Comparison of ENCODE assay signal across 29 cellular contexts in the genomic region with DNA sequence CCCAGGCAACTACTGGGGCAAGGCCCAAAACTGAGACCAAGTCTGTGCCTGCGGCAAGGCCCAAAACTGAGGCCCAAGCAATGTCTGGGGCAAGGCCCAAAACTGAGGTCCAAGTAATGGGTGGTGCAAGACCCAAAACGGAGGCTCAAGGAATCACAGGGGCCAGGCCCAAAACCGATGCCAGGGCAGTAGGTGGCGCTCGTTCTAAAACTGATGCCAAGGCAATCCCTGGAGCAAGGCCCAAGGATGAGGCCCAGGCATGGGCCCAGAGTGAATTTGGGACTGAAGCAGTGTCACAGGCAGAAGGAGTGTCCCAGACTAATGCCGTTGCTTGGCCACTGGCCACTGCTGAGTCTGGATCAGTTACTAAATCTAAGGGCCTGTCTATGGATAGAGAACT. TPM values are rescaled to one million over a fixed set of nuclear protein-coding genes. Genes with fewer than 3 reads are reported as not detected.
A peak's percentile ranks its signal among the peaks of the same experiment; 100 is the strongest.
DNase-seq lines count a peak whose midpoint lies in the region; ATAC-seq and TF ChIP-seq lines count a peak whose summit lies in the region.
"Had no signal": no experiment of that assay in that cellular context is flagged by ENCODE, and none has a peak within 500 bp of the region (broad histone marks: within the 10 kb centered on the region; RNA-seq: fewer than 3 reads in every experiment).

No MANE protein-coding gene starts in this region.

- H3K36me3 ChIP-seq in A673 (ENCODE audit: insufficient read depth, low read length, poor library complexity, severe bottlenecking), result no peaks in the 10 kb centered on the region
- H3K36me3 ChIP-seq: BLaER1 treated with 17β-estradiol and CSF1 and Interleukin-3, amounts not matched to agents 10 nM and 100 nM; lower lobe of right lung; sigmoid colon; tibial artery had no signal

- POLR2A ChIA-PET in A673 (lab: Charles Lee; ENCODE audit: low non-redundant PET), result no interaction called here
- POLR2A ChIA-PET in WTC11 (lab: Charles Lee), result no interaction called here

- H3K4me3 ChIP-seq in A673 (ENCODE audit: low read depth, low read length, poor library complexity, severe bottlenecking) (no peak overlapping the region), GM12864 (ENCODE audit: low read depth, low read length) (no peak overlapping the region)
- H3K4me3 ChIP-seq: BLaER1 treated with 17β-estradiol and CSF1 and Interleukin-3, amounts not matched to agents 10 nM and 100 nM; heart right ventricle; lower lobe of right lung; sigmoid colon; SK-N-MC; tibial artery had no signal

- CTCF ChIA-PET in A673 (lab: Charles Lee) (no interaction called here), WTC11 (lab: Charles Lee) (no interaction called here)

- no peaks in the 10 kb centered on the region for H3K9me3 ChIP-seq in A673 (ENCODE audit: low read depth, low read length, poor library complexity, severe bottlenecking)
- H3K9me3 ChIP-seq: heart right ventricle, lower lobe of right lung, sigmoid colon, tibial artery had no signal

- H3K4me1 ChIP-seq in A673 (ENCODE audit: insufficient read depth, low read length, poor library complexity, severe bottlenecking), result no peaks in the 10 kb centered on the region
- H3K4me1 ChIP-seq: BLaER1 treated with 17β-estradiol and CSF1 and Interleukin-3, amounts not matched to agents 10 nM and 100 nM; lower lobe of right lung had no signal

- no peak overlapping the region for H3K4me3 Mint-ChIP-seq in WTC11
- H3K4me3 Mint-ChIP-seq: activated naive CD8-positive, alpha-beta T cell treated with anti-CD3 and anti-CD28 coated beads, Interleukin-2, amount 50 U/mL, for 24 hours; activated T-cell treated with anti-CD3 and anti-CD28 coated beads, Interleukin-2, amount 50 U/mL, for 72 hours; natural killer cell treated with Interleukin-12 subunit alpha and Interleukin-12 subunit beta and Interleukin-15 and Interleukin-18, amount 100 ng/mL, for 72 hours; T-helper 1 cell treated with Interleukin-12 subunit alpha and Interleukin-12 subunit beta and Interleukin-4 antibody, amounts not matched to agents 30 μg/mL and 1 μg/mL, for 36 hours had no signal

- intact Hi-C loops in A673 (cut with micrococcal nuclease; ENCODE audit: unreplicated experiment), result no loop called here

- H3K27me3 ChIP-seq in A673 (replicated peaks; ENCODE audit: insufficient read depth, low read depth, low read length, poor library complexity), result no peaks in the 10 kb centered on the region
- H3K27me3 ChIP-seq: tibial artery had no signal

- H3K36me3 Mint-ChIP-seq in WTC11, result 0 out of 2 replicates have a peak, but pooled peaks cover 5% of the 10 kb centered on the region
- H3K36me3 Mint-ChIP-seq: natural killer cell treated with Interleukin-12 subunit alpha and Interleukin-12 subunit beta and Interleukin-15 and Interleukin-18, amount 100 ng/mL, for 72 hours had no signal

- DNase-seq in A673 (ENCODE audit: low spot score) (peak; percentile 28), GM12864 (ENCODE audit: low read depth) (no peak), WTC11 (ENCODE audit: low spot score) (peak; percentile 55), iPS-NIHi7 (ENCODE audit: extremely low spot score) (peak; percentile 12), SHP77 (lab: John Stamatoyannopoulos, UW) (no peak)
- DNase-seq in activated CD8-positive, alpha-beta memory T cell treated with anti-CD3 and anti-CD28 coated beads, Interleukin-2, amount 50 U/mL, for 4 hours, result no peak
- DNase-seq: activated CD4-positive, alpha-beta T cell treated with anti-CD3 and anti-CD28 coated beads, Interleukin-2, amount 50 U/mL, for 48 hours; activated naive CD8-positive, alpha-beta T cell treated with anti-CD3 and anti-CD28 coated beads, Interleukin-2, amount 50 U/mL, for 24 hours; activated T-cell treated with anti-CD3 and anti-CD28 coated beads, Interleukin-2, amount 50 U/mL, for 72 hours; central memory CD4-positive, alpha-beta T cell; COR-L47; DMS79; GDM1; HCEC 1CT; heart right ventricle; lower lobe of right lung; NCI-H1092 treated with DMSO at 0.1 percent for 48 hours; NCI-H187; occipital lobe; sigmoid colon; stimulated activated CD4-positive, alpha-beta T cell treated with anti-CD3 and anti-CD28 coated beads, Interleukin-4, amount 100 ng/mL, for 24 hours; tibial artery had no signal

- H3K27ac ChIP-seq in A673 (ENCODE audit: low read depth, low read length, poor library complexity, severe bottlenecking), result no peak overlapping the region
- H3K27ac ChIP-seq: BLaER1 treated with 17β-estradiol and CSF1 and Interleukin-3, amounts not matched to agents 10 nM and 100 nM; heart right ventricle; lower lobe of right lung; sigmoid colon; SK-N-MC; tibial artery had no signal

- no TSS peak for BruUV-seq in A673 (replicated peaks; lab: Mats Ljungman, UMichigan)

- peak; percentile 54 for TF ChIP-seq CTCF in A673 (conservative IDR thresholded peaks at IDR 0.05; ENCODE audit: low read depth, low read length)
- TF ChIP-seq CTCF in GM12864 (IDR thresholded peaks at IDR 0.05; ENCODE audit: low read depth, low read length, missing control alignments), result peak; percentile 8
- no peak for TF ChIP-seq CTCF in WTC11 (IDR thresholded peaks at IDR 0.05)

- no peak overlapping the region for H3K27ac Mint-ChIP-seq in WTC11
- H3K27ac Mint-ChIP-seq: activated naive CD8-positive, alpha-beta T cell treated with anti-CD3 and anti-CD28 coated beads, Interleukin-2, amount 50 U/mL, for 24 hours; activated T-cell treated with anti-CD3 and anti-CD28 coated beads, Interleukin-2, amount 50 U/mL, for 72 hours; natural killer cell treated with Interleukin-12 subunit alpha and Interleukin-12 subunit beta and Interleukin-15 and Interleukin-18, amount 100 ng/mL, for 72 hours; T-helper 1 cell treated with Interleukin-12 subunit alpha and Interleukin-12 subunit beta and Interleukin-4 antibody, amounts not matched to agents 30 μg/mL and 1 μg/mL, for 36 hours had no signal

- H3K27me3 Mint-ChIP-seq in WTC11 (ENCODE audit: low read depth), result peaks cover 18% of the 10 kb centered on the region

- no peaks in the 10 kb centered on the region for H3K9me3 Mint-ChIP-seq in WTC11
- H3K9me3 Mint-ChIP-seq: activated naive CD8-positive, alpha-beta T cell treated with anti-CD3 and anti-CD28 coated beads, Interleukin-2, amount 50 U/mL, for 24 hours; activated T-cell treated with anti-CD3 and anti-CD28 coated beads, Interleukin-2, amount 50 U/mL, for 72 hours; natural killer cell treated with Interleukin-12 subunit alpha and Interleukin-12 subunit beta and Interleukin-15 and Interleukin-18, amount 100 ng/mL, for 72 hours; T-helper 1 cell treated with Interleukin-12 subunit alpha and Interleukin-12 subunit beta and Interleukin-4 antibody, amounts not matched to agents 30 μg/mL and 1 μg/mL, for 36 hours had no signal

- peaks cover 10% of the 10 kb centered on the region for H3K4me1 Mint-ChIP-seq in WTC11
- H3K4me1 Mint-ChIP-seq: activated naive CD8-positive, alpha-beta T cell treated with anti-CD3 and anti-CD28 coated beads, Interleukin-2, amount 50 U/mL, for 24 hours had no signal

- ATAC-seq in WTC11 (0 out of 2 replicates have a peak, but pooled peaks have one; percentile 6), GM21737 (IDR thresholded peaks at IDR 0.05; ENCODE audit: unreplicated experiment) (no peak), HG03354 (IDR thresholded peaks at IDR 0.05; ENCODE audit: poor library complexity, severe bottlenecking, unreplicated experiment) (no peak)
- ATAC-seq: activated CD4-positive, CD25-positive, alpha-beta regulatory T cell treated with anti-CD3 and anti-CD28 coated beads, Interleukin-2, amount 50 U/mL, for 24 hours; activated naive CD8-positive, alpha-beta T cell treated with anti-CD3 and anti-CD28 coated beads, Interleukin-2, amount 50 U/mL, for 24 hours; activated T-cell treated with anti-CD3 and anti-CD28 coated beads, Interleukin-2, amount 50 U/mL, for 72 hours; heart right ventricle; lower lobe of right lung had no signal

TF ChIP-seq in WTC11, 78 proteins besides CTCF, POLR2A, EP300 and RAD21 (continues in another document):
- no peak for TF ChIP-seq CREB1 (CRISPR knock-in tag; IDR thresholded peaks at IDR 0.05)
- TF ChIP-seq, protein P1, sequence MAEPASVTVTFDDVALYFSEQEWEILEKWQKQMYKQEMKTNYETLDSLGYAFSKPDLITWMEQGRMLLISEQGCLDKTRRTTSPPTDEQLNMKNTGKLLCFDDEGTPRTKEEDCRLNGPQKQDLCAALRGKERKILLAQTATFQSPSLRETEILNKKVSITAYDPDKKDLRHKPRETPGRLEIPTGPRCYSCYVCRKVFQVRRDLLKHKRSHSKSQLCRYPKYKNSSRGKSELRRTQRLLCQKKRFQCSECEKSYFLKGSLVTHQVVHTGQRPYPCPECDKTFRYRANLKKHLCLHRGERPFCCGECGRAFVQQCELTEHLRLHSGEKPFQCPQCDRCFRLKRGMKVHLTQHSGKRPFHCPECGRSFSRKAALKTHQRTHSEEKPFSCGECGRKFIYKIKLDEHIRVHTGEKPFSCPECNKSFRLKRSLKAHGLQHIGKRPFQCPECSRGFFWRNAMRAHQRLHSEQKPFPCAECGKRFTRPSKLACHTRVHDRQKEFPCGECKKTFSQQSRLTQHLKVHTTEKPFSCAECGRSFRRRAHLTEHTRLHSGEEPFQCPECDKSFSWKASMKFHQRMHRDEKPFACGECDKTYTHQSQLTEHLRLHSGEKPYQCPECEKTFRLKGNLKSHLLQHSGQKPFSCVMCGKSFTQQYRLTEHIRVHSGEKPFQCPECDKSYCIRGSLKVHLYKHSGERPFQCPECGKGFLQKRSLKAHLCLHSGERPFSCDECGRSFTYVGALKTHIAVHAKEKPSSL (CRISPR knock-in tag; conservative IDR thresholded peaks at IDR 0.05), result no peak
- TF ChIP-seq FOXP1 (CRISPR knock-in tag; IDR thresholded peaks at IDR 0.05; ENCODE audit: borderline replicate concordance), result no peak
- no peak for TF ChIP-seq NFYB (CRISPR knock-in tag; conservative IDR thresholded peaks at IDR 0.05; ENCODE audit: low read depth)
- TF ChIP-seq TEAD4 (CRISPR knock-in tag; IDR thresholded peaks at IDR 0.05), result no peak
- TF ChIP-seq ELF4 (CRISPR knock-in tag; IDR thresholded peaks at IDR 0.05; ENCODE audit: low read depth), result no peak
- TF ChIP-seq GTF2I (CRISPR knock-in tag; conservative IDR thresholded peaks at IDR 0.05), result no peak
- TF ChIP-seq ZNF671 (CRISPR knock-in tag; IDR thresholded peaks at IDR 0.05), result no peak
- TF ChIP-seq, protein P2, sequence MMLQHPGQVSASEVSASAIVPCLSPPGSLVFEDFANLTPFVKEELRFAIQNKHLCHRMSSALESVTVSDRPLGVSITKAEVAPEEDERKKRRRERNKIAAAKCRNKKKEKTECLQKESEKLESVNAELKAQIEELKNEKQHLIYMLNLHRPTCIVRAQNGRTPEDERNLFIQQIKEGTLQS (CRISPR knock-in tag; conservative IDR thresholded peaks at IDR 0.05), result no peak
- TF ChIP-seq, protein P3, sequence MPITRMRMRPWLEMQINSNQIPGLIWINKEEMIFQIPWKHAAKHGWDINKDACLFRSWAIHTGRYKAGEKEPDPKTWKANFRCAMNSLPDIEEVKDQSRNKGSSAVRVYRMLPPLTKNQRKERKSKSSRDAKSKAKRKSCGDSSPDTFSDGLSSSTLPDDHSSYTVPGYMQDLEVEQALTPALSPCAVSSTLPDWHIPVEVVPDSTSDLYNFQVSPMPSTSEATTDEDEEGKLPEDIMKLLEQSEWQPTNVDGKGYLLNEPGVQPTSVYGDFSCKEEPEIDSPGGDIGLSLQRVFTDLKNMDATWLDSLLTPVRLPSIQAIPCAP (CRISPR knock-in tag; IDR thresholded peaks at IDR 0.05), result no peak

RNA-seq across cellular contexts. Expression of a gene that starts 2.7 kb away (rescaled TPM):
- total RNA-seq in A673 (2021) (9.9 and 14.8 TPM in 2 replicates), WTC11 (2021) (18.5 to 20.0 TPM (median 18.9 TPM) in 3 replicates)

RNA-seq across cellular contexts. Expression of a gene that starts 5.5 kb away (rescaled TPM):
- total RNA-seq in A673 (2021) (7.8 and 8.3 TPM in 2 replicates), WTC11 (2021) (13.2 to 14.6 TPM (median 13.7 TPM) in 3 replicates)

Comparison
In these comparisons a context has a peak if more than half of its experiments do, and no peak if none do; other contexts are left out.
1. DNase-seq: peak in A673 (single experiment), WTC11 (single experiment) and iPS-NIHi7 (single experiment); none in GM12864 (single experiment), SHP77 (0 of 2) and activated CD8-positive, alpha-beta memory T cell treated with anti-CD3 and anti-CD28 coated beads, Interleukin-2, amount 50 U/mL, for 4 hours (single experiment).